ENCODE assay signal across 1 cellular context in the genomic region with DNA sequence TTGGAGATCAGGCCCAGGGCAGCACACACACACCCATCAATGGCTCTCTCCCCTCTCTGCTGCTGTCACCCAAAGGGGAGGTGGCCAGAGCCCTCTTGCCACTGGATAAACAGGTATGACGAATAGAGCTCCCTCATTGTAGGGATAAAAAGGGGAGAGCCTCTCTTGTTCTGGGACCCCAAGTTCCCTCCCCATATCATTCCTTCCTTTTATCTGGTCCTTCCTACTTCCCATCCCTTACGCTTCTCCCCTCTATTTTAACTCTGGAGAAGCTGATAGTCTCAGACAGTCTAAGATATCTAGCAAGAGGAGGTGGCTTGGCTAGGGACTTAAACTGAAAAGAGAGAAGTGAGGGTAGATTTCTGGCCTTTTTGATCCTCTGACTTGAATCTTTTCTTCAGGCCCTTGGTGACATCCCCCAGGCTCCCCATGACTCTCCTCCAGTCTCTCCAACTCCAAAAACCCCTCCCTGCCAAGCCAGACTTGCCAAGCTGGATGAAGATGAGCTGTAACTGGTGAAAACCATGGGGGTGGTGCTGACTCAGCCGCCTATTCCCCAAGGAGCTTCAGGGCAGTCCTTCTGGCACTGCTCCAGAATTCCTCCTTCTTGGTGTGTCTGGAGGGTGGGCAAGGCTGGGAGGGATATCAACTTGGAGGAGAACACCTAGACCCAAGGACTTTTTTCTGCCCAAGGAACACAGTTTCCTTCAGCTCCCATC.
A peak's percentile ranks its signal among the peaks of the same experiment; 100 is the strongest.
TF ChIP-seq lines count a peak whose summit lies in the region.

No MANE protein-coding gene starts in this region.

TF ChIP-seq in IMR-90, 13 proteins besides CTCF, POLR2A, EP300 and RAD21:
- TF ChIP-seq MAFK (IDR thresholded peaks at IDR 0.05; ENCODE audit: low read depth, low read length) (0 out of 2 replicates have a peak, but pooled peaks have one; percentile 17), CHD1 (IDR thresholded peaks at IDR 0.05; ENCODE audit: low read depth, low read length) (no peak)
